ENCODE assay signal across 10 cellular contexts in the genomic region with DNA sequence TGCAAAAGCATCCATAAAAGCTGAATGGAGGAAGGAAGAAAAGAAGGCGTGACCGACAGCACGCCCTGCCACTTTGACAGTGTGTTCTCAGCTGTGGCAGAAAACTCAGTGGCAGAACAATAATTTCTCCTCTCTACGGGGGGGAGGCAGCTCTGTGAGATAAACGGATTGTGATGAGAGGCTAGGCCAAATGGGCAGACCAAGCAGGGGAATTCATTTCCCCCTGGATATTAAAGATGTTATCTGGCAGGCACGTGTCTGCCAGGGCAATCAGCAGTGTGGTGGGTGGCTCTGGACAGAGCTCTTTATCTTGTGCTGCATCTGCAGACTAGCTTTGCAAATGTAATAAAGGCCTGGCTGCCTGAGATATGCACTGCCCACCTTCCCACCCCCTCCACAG. TPM values are rescaled to one million over a fixed set of nuclear protein-coding genes. Genes with fewer than 3 reads are reported as not detected.
A peak's percentile ranks its signal among the peaks of the same experiment; 100 is the strongest.
DNase-seq lines count a peak whose midpoint lies in the region; ATAC-seq and TF ChIP-seq lines count a peak whose summit lies in the region.
"Had no signal": no experiment of that assay in that cellular context is flagged by ENCODE, and none has a peak within 500 bp of the region (broad histone marks: within the 10 kb centered on the region; RNA-seq: fewer than 3 reads in every experiment).

No MANE protein-coding gene starts in this region.

- ATAC-seq in CD4-positive, CD25-positive, alpha-beta regulatory T cell (ENCODE audit: low read depth in 2 of 2) = no peak
- ATAC-seq in T-cell (replicated peaks in 1 of 4) (no peak), HG02763 (IDR thresholded peaks at IDR 0.05; ENCODE audit: unreplicated experiment) (no peak)

- peaks cover 10% of the 10 kb centered on the region for H3K36me3 Mint-ChIP-seq in CD4-positive, CD25-positive, alpha-beta regulatory T cell
- H3K36me3 Mint-ChIP-seq in HFFc6 (ENCODE audit: low read depth) (no peaks in the 10 kb centered on the region; the same call in 1 of the 2 replicates), T-cell (peaks cover 6% of the 10 kb centered on the region)

- no peaks in the 10 kb centered on the region for H3K36me3 ChIP-seq in CD4-positive, CD25-positive, alpha-beta regulatory T cell (ENCODE audit: control insufficient read depth, insufficient read depth, low read length)
- H3K36me3 ChIP-seq in effector memory CD4-positive, alpha-beta T cell (ENCODE audit: control insufficient read depth, insufficient read depth, low read length) = peaks cover under 1% of the 10 kb centered on the region

- peak overlapping the region; percentile 43 to 91 (median 64) for H3K4me3 Mint-ChIP-seq in CD4-positive, CD25-positive, alpha-beta regulatory T cell
- peak overlapping the region; percentile 16; the same call in 1 of the 2 replicates for H3K4me3 Mint-ChIP-seq in HFFc6
- H3K4me3 Mint-ChIP-seq in T-cell = peak overlapping the region in 2 of 3 donors; percentile 42 to 95

- no peak overlapping the region for H3K27ac Mint-ChIP-seq in CD4-positive, CD25-positive, alpha-beta regulatory T cell
- H3K27ac Mint-ChIP-seq in HFFc6 = no peak overlapping the region
- no peak overlapping the region for H3K27ac Mint-ChIP-seq in T-cell

- POLR2A ChIA-PET in T-cell (lab: Charles Lee) = interaction anchor here in 1 of 2 donors (0.6 to 1.0 kb wide), 2 partner anchors 8 to 489 kb away, joined by 3 to 7 read pairs; no protein-coding TSS in a partner anchor

- peaks cover 26% of the 10 kb centered on the region for H3K4me1 ChIP-seq in CD4-positive, CD25-positive, alpha-beta regulatory T cell (ENCODE audit: control insufficient read depth, insufficient read depth, low read length, poor library complexity, severe bottlenecking)
- H3K4me1 ChIP-seq in effector memory CD4-positive, alpha-beta T cell (ENCODE audit: control insufficient read depth, insufficient read depth, low read length, poor library complexity, severe bottlenecking) = peaks cover 9% of the 10 kb centered on the region

- no peak for TF ChIP-seq CTCF in HFFc6 (IDR thresholded peaks at IDR 0.05)
- no peak for TF ChIP-seq CTCF in foreskin fibroblast (IDR thresholded peaks at IDR 0.05; ENCODE audit: low read depth, low read length)

- no peak overlapping the region for H3K4me3 ChIP-seq in CD4-positive, CD25-positive, alpha-beta regulatory T cell (ENCODE audit: low read depth, low read length)
- no peak overlapping the region for H3K4me3 ChIP-seq in foreskin fibroblast (ENCODE audit: low read depth in 1 of 2, low read length in 2 of 2)
- H3K4me3 ChIP-seq in effector memory CD4-positive, alpha-beta T cell (ENCODE audit: insufficient read depth, low read depth, low read length, poor library complexity, severe bottlenecking) = no peak overlapping the region

- no peak for DNase-seq in CD4-positive, CD25-positive, alpha-beta regulatory T cell
- DNase-seq in HFFc6 (no peak), T-cell (no peak), left kidney (ENCODE audit: low read depth, low spot score) (peak; percentile 51), LoVo (ENCODE audit: low spot score) (no peak), foreskin fibroblast (no peak)
- no peak for DNase-seq in effector memory CD4-positive, alpha-beta T cell
- DNase-seq: NCI-H774 had no signal

- no peaks in the 10 kb centered on the region for H3K9me3 ChIP-seq in CD4-positive, CD25-positive, alpha-beta regulatory T cell (ENCODE audit: control insufficient read depth in 2 of 2, low read length in 2 of 2)
- H3K9me3 ChIP-seq in effector memory CD4-positive, alpha-beta T cell (ENCODE audit: control insufficient read depth, low read length) = no peaks in the 10 kb centered on the region

- H3K27me3 Mint-ChIP-seq in CD4-positive, CD25-positive, alpha-beta regulatory T cell = peaks cover 5% of the 10 kb centered on the region
- H3K27me3 Mint-ChIP-seq in HFFc6 (ENCODE audit: insufficient read depth) (peaks cover 3% of the 10 kb centered on the region), T-cell (no peaks in the 10 kb centered on the region)

- CTCF ChIA-PET in T-cell (lab: Charles Lee) = interaction anchor here in 1 of 2 donors (0.6 kb wide), 1 partner anchor 167 kb away, joined by 4 read pairs; no protein-coding TSS in a partner anchor

- H3K27me3 ChIP-seq in CD4-positive, CD25-positive, alpha-beta regulatory T cell (ENCODE audit: control insufficient read depth, insufficient read depth, low read length) = no peaks in the 10 kb centered on the region
- no peaks in the 10 kb centered on the region for H3K27me3 ChIP-seq in effector memory CD4-positive, alpha-beta T cell (replicated peaks; ENCODE audit: control insufficient read depth, insufficient read depth, low read length, poor library complexity, severe bottlenecking)

- peaks cover 6 to 34% (median 20%) of the 10 kb centered on the region in 4 donors for H3K4me1 Mint-ChIP-seq in CD4-positive, CD25-positive, alpha-beta regulatory T cell
- H3K4me1 Mint-ChIP-seq in HFFc6 (ENCODE audit: low read depth) (peaks cover 29% of the 10 kb centered on the region), T-cell (peaks cover 26 to 32% (median 27%) of the 10 kb centered on the region in 3 donors)

- peaks cover 0 to 1% (median 0%) of the 10 kb centered on the region in 7 donors for H3K9me3 Mint-ChIP-seq in CD4-positive, CD25-positive, alpha-beta regulatory T cell
- H3K9me3 Mint-ChIP-seq in HFFc6 (no peaks in the 10 kb centered on the region), T-cell (no peaks in the 10 kb centered on the region)

- no peak overlapping the region for H3K27ac ChIP-seq in CD4-positive, CD25-positive, alpha-beta regulatory T cell (ENCODE audit: insufficient read depth, low read length, poor library complexity, severe bottlenecking)
- no peak overlapping the region for H3K27ac ChIP-seq in effector memory CD4-positive, alpha-beta T cell (ENCODE audit: insufficient read depth, low read length, poor library complexity, severe bottlenecking)

RNA-seq across cellular contexts. Expression of a gene that starts 1.9 kb away (rescaled TPM):
- 27.7 TPM for total RNA-seq in CD4-positive, CD25-positive, alpha-beta regulatory T cell
- polyA plus RNA-seq in CD4-positive, CD25-positive, alpha-beta regulatory T cell = 10 to 100 TPM; 17.6 to 22.6 (median 21.6) TPM
- 10 to 100 TPM; 32.6 to 43.2 (median 35.6) TPM for total RNA-seq in HFFc6 (2021; fragmentation: NEBNext Ultra II Directional; extraction: Animal tissue kit (Norgen Biotek cat#: 25700))
- total RNA-seq in T-cell = 10 to 100 TPM; 23.9 to 32.3 (median 26.9) TPM

RNA-seq across cellular contexts. Expression of a gene that starts 6.9 kb away (rescaled TPM):
- total RNA-seq in CD4-positive, CD25-positive, alpha-beta regulatory T cell = 23.4 TPM
- 100 to 1,000 TPM; 111 to 163 (median 127) TPM for polyA plus RNA-seq in CD4-positive, CD25-positive, alpha-beta regulatory T cell
- 1 to 10 TPM; 1.6 to 3.1 (median 2.7) TPM for total RNA-seq in HFFc6 (2021; fragmentation: NEBNext Ultra II Directional; extraction: Animal tissue kit (Norgen Biotek cat#: 25700))
- 10 to 100 TPM; 13.7 to 29.9 (median 28.4) TPM for total RNA-seq in T-cell

RNA-seq across cellular contexts. Expression of a gene that starts 12.8 kb away (rescaled TPM):
- total RNA-seq in CD4-positive, CD25-positive, alpha-beta regulatory T cell = 1.9 TPM
- polyA plus RNA-seq in CD4-positive, CD25-positive, alpha-beta regulatory T cell = under 1 TPM in 3 of 4 donors, not detected in 1; 0.17 to 0.30 (median 0.30) TPM
- total RNA-seq in HFFc6 (2021; fragmentation: NEBNext Ultra II Directional; extraction: Animal tissue kit (Norgen Biotek cat#: 25700)) = under 1 TPM in 2 of 6 experiments, not detected in 4; 0.14 to 0.20 TPM
- 1 to 10 TPM in 4 of 5 donors, under 1 TPM in 1; 0.60 to 3.2 (median 2.4) TPM for total RNA-seq in T-cell
- total RNA-seq: skeletal muscle tissue had no signal

RNA-seq across cellular contexts. Expression of a gene that starts 50.0 kb away (rescaled TPM):
- total RNA-seq in CD4-positive, CD25-positive, alpha-beta regulatory T cell = 24.4 TPM
- 10 to 100 TPM; 14.5 to 17.3 (median 15.7) TPM for polyA plus RNA-seq in CD4-positive, CD25-positive, alpha-beta regulatory T cell
- 10 to 100 TPM; 10.7 to 13.5 (median 12.1) TPM for total RNA-seq in HFFc6 (2021; fragmentation: NEBNext Ultra II Directional; extraction: Animal tissue kit (Norgen Biotek cat#: 25700))
- total RNA-seq in T-cell = 10 to 100 TPM; 20.0 to 38.9 (median 30.8) TPM

RNA-seq across cellular contexts. Expression of a gene that starts 50.3 kb away (rescaled TPM):
- 32.6 TPM for total RNA-seq in CD4-positive, CD25-positive, alpha-beta regulatory T cell
- polyA plus RNA-seq in CD4-positive, CD25-positive, alpha-beta regulatory T cell = 10 to 100 TPM; 23.7 to 32.7 (median 29.4) TPM
- total RNA-seq in HFFc6 (2021; fragmentation: NEBNext Ultra II Directional; extraction: Animal tissue kit (Norgen Biotek cat#: 25700)) = 10 to 100 TPM; 25.9 to 39.9 (median 29.6) TPM
- total RNA-seq in T-cell = 10 to 100 TPM; 33.1 to 47.5 (median 45.1) TPM

Comparison
In these comparisons a context has a peak if more than half of its experiments do, and no peak if none do; other contexts are left out.
1. H3K4me3 Mint-ChIP-seq: peak in every context shown above with its lines; median percentile 68 in T-cell; 64 in CD4-positive, CD25-positive, alpha-beta regulatory T cell; 16 in HFFc6.